8 cellular contexts compared by ENCODE assay signal in genomic region chr3:127590593-127591477, GRCh38.
DNase-seq lines count a peak whose midpoint lies in the region; ATAC-seq lines count a peak whose summit lies in the region.

TPRA1 (minus strand) TSS chr3:127590733; CDS start chr3:127580146, 10,587 bp downstream.

- DNase-seq in AML-193 (lab: John Stamatoyannopoulos, UW) (peak; percentile 99), NCI-H345 treated with DMSO at 0.1 percent for 48 hours (lab: John Stamatoyannopoulos, UW; ENCODE audit: unreplicated experiment) (peak; percentile 92), cerebellar cortex (ENCODE audit: low spot score) (peak; percentile 99), islet precursor cell (peak; percentile 98)
- peak; percentile 57 to 75 (median 74) for DNase-seq in stimulated activated CD4-positive, alpha-beta T cell treated with anti-CD3 and anti-CD28 coated beads, Interleukin-12 subunit alpha, Interleukin-12 subunit beta, amount 100 ng/mL, for 48 hours (ENCODE audit: low read depth in 2 of 3, low spot score in 1 of 3)

- ATAC-seq in GM19025 (IDR thresholded peaks at IDR 0.05; ENCODE audit: low read depth, unreplicated experiment) (peak; percentile 71), HG03342 (IDR thresholded peaks at IDR 0.05; ENCODE audit: unreplicated experiment) (peak; percentile 77)
- ATAC-seq in activated CD4-positive, CD25-positive, alpha-beta regulatory T cell treated with anti-CD3 and anti-CD28 coated beads, Interleukin-2, amount 50 U/mL, for 24 hours, result peak; percentile 89 to 92

Comparison
In these comparisons a context has a peak if more than half of its experiments do, and no peak if none do; other contexts are left out.
1. Peak in every context shown above with its lines: DNase-seq and ATAC-seq.